In the genomic region with DNA sequence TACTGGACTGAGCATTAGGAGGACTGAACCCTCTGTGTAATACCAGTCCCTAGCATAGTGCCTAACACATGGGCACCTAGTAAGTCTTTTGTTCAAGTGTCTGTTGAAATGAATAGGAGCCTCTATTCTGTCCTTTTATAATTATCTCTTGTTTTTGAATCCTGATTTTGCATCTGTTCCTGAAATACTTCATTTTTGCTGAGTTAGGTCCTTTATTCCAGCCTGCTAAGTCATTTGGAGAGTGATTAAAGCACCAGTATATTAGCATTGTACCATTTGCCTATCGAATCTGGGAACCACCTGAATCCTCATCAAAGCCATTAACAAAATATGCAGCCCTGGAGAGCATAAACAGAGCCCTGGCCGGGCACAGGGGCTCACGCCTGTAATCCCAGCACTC, we compare ENCODE assay signal across 30 cellular contexts.
"Had no signal": no experiment of that assay in that cellular context is flagged by ENCODE, and none has a peak within 500 bp of the region (broad histone marks: within the 10 kb centered on the region; RNA-seq: fewer than 3 reads in every experiment).

No MANE protein-coding gene starts in this region.

- H2AFZ ChIP-seq: PC-9 had no signal

- H3K4me3 ChIP-seq: PC-9 had no signal

- H3K4me1 Mint-ChIP-seq: activated CD4-positive, alpha-beta T cell treated with anti-CD3 and anti-CD28 coated beads, Interleukin-2, amount 10 ng/mL, durations not matched to agents 24 days and 14 days had no signal

- ATAC-seq: activated CD8-positive, alpha-beta T cell treated with anti-CD3 and anti-CD28 coated beads for 36 hours; activated naive CD4-positive, alpha-beta T cell treated with anti-CD3 and anti-CD28 coated beads, Interleukin-2, amount 50 U/mL, for 72 hours; Right ventricle myocardium inferior had no signal

- H3K27ac Mint-ChIP-seq: activated T-cell treated with anti-CD3 and anti-CD28 coated beads, Interleukin-2, amount 50 U/mL, for 24 hours had no signal

- H3K27ac ChIP-seq: brain microvascular endothelial cell, KMS-11, RWPE1 had no signal

- H3K4me2 ChIP-seq: KMS-11, PC-9 had no signal

- H3K27me3 Mint-ChIP-seq: activated CD4-positive, alpha-beta T cell treated with anti-CD3 and anti-CD28 coated beads, Interleukin-2, amount 10 ng/mL, durations not matched to agents 24 days and 14 days; activated CD8-positive, alpha-beta T cell treated with anti-CD3 and anti-CD28 coated beads for 36 hours; activated T-cell treated with anti-CD3 and anti-CD28 coated beads, Interleukin-2, amount 50 U/mL, for 24 hours had no signal

- H3K4me3 Mint-ChIP-seq: activated CD4-positive, alpha-beta T cell treated with anti-CD3 and anti-CD28 coated beads, Interleukin-2, amount 10 ng/mL, durations not matched to agents 24 days and 14 days; activated CD8-positive, alpha-beta T cell treated with anti-CD3 and anti-CD28 coated beads for 36 hours; activated T-cell treated with anti-CD3 and anti-CD28 coated beads, Interleukin-2, amount 50 U/mL, for 24 hours had no signal

- H3K9me3 Mint-ChIP-seq: activated CD4-positive, alpha-beta T cell treated with anti-CD3 and anti-CD28 coated beads, Interleukin-2, amount 10 ng/mL, durations not matched to agents 24 days and 14 days; activated CD8-positive, alpha-beta T cell treated with anti-CD3 and anti-CD28 coated beads for 36 hours; activated naive CD4-positive, alpha-beta T cell treated with anti-CD3 and anti-CD28 coated beads, Interleukin-2, amount 50 U/mL, for 72 hours; activated T-cell treated with anti-CD3 and anti-CD28 coated beads, Interleukin-2, amount 50 U/mL, for 24 hours had no signal

- DNase-seq: activated CD4-positive, alpha-beta T cell treated with anti-CD3 and anti-CD28 coated beads, Interleukin-2, amount 10 ng/mL, durations not matched to agents 24 days and 14 days; activated CD4-positive, alpha-beta T cell treated with anti-CD3 and anti-CD28 coated beads, Interleukin-2, amount 50 U/mL, for 4 hours; activated CD8-positive, alpha-beta T cell treated with anti-CD3 and anti-CD28 coated beads for 36 hours; activated effector memory CD4-positive, alpha-beta T cell treated with anti-CD3 and anti-CD28 coated beads, Interleukin-2, amount 50 U/mL, for 16 hours; activated naive CD4-positive, alpha-beta T cell treated with Interleukin-2 at 50 U/mL for 16 hours; activated T-cell treated with anti-CD3 and anti-CD28 coated beads, Interleukin-2, amount 50 U/mL, for 24 hours; amniotic stem cell; aorta; brain microvascular endothelial cell; central memory CD4-positive, alpha-beta T cell; MM.1S; MV-4-11; NCI-H1092; NCI-H1436 treated with DMSO at 0.1 percent for 48 hours; NCI-H1694 treated with DMSO at 0.1 percent for 48 hours; NCI-H2029; NCI-H2107; NCI-H2171; NCI-H510A; NCI-H526; NCI-H748 treated with DMSO at 0.1 percent for 48 hours; NK-92 treated with Interleukin-12 subunit alpha and Interleukin-12 subunit beta, amount 100 ng/mL, for 24 hours; PC-9; SW 1271; T-helper 1 cell; T1000 had no signal
